In genomic region chr2:183057333-183057985, GRCh38 we compare ENCODE assay signal across 11 cellular contexts. TPM values are rescaled to one million over a fixed set of nuclear protein-coding genes. Genes with fewer than 3 reads are reported as not detected.
DNase-seq lines count a peak whose midpoint lies in the region; ATAC-seq and TF ChIP-seq lines count a peak whose summit lies in the region.
"Had no signal": no experiment of that assay in that cellular context is flagged by ENCODE, and none has a peak within 500 bp of the region (broad histone marks: within the 10 kb centered on the region; RNA-seq: fewer than 3 reads in every experiment).

No MANE protein-coding gene starts in this region.

- H3K4me1 Mint-ChIP-seq in activated CD4-positive, alpha-beta T cell treated with anti-CD3 and anti-CD28 coated beads, Interleukin-2, amount 10 ng/mL, durations not matched to agents 7 days and 5 days, result no peaks in the 10 kb centered on the region
- H3K4me1 Mint-ChIP-seq in H9, result peaks cover 8 to 9% of the 10 kb centered on the region in 2 experiments; a peak in 2 of 4 replicates

- peaks cover 26% of the 10 kb centered on the region for H3K27me3 Mint-ChIP-seq in activated CD4-positive, alpha-beta T cell treated with anti-CD3 and anti-CD28 coated beads, Interleukin-2, amount 10 ng/mL, durations not matched to agents 7 days and 5 days
- peaks cover 4% of the 10 kb centered on the region; the same call in 1 of the 2 replicates for H3K27me3 Mint-ChIP-seq in H9 (ENCODE audit: low read depth)

- H2BK5ac ChIP-seq in H9 (ENCODE audit: insufficient read length, low read length), result no peak overlapping the region

- no peak overlapping the region for H2BK12ac ChIP-seq in H9 (ENCODE audit: insufficient read length, low read depth, low read length)

- no peak overlapping the region for H3T11ph ChIP-seq in H9 (ENCODE audit: low read length)

- no peak overlapping the region for H3K14ac ChIP-seq in H9 (ENCODE audit: insufficient read depth, low read length)

- H3K36me3 ChIP-seq in smooth muscle cell (ENCODE audit: low read depth), result no peaks in the 10 kb centered on the region

- TF ChIP-seq CTCF in smooth muscle cell (IDR thresholded peaks at IDR 0.05; ENCODE audit: borderline replicate concordance, insufficient read depth, poor library complexity, severe bottlenecking) (no peak), H9 (conservative IDR thresholded peaks at IDR 0.05) (no peak)

- H3K79me2 ChIP-seq in smooth muscle cell (ENCODE audit: low read depth) (no peaks in the 10 kb centered on the region), H9 (ENCODE audit: insufficient read depth, low read length) (no peaks in the 10 kb centered on the region)

- no peaks in the 10 kb centered on the region for H3K36me3 Mint-ChIP-seq in activated CD4-positive, alpha-beta T cell treated with anti-CD3 and anti-CD28 coated beads, Interleukin-2, amount 10 ng/mL, durations not matched to agents 7 days and 5 days (ENCODE audit: low read depth)
- H3K36me3 Mint-ChIP-seq in H9 (ENCODE audit: insufficient read depth in 1 of 3, low read depth in 3 of 3), result peaks cover 0 to 5% (median 2%) of the 10 kb centered on the region in 3 experiments; a peak in 3 of 7 replicates

- H3K9me3 ChIP-seq in smooth muscle cell (replicated peaks; ENCODE audit: low read depth) (no peaks in the 10 kb centered on the region), H9 (ENCODE audit: control insufficient read depth, low read depth, low read length) (no peaks in the 10 kb centered on the region)

- H2BK20ac ChIP-seq in H9 (ENCODE audit: low read depth, low read length, poor library complexity, severe bottlenecking), result no peak overlapping the region

- no peak overlapping the region for H3K4me2 ChIP-seq in smooth muscle cell
- no peak overlapping the region for H3K4me2 ChIP-seq in H9 (ENCODE audit: insufficient read depth, insufficient read length, low read length)

- DNase-seq in smooth muscle cell (lab: John Stamatoyannopoulos, UW; ENCODE audit: unreplicated experiment) (no peak), cerebellar cortex (ENCODE audit: low spot score) (no peak), H9 (no peak), islet precursor cell (no peak)
- no peak for DNase-seq in activated CD4-positive, alpha-beta T cell treated with anti-CD3 and anti-CD28 coated beads, Interleukin-2, amount 10 ng/mL, durations not matched to agents 7 days and 5 days
- DNase-seq: activated naive CD4-positive, alpha-beta T cell treated with Interleukin-2 at 50 U/mL for 16 hours; effector CD4-positive, alpha-beta T cell; MV-4-11 had no signal

- peak; percentile 41 for ATAC-seq in GM19351 (IDR thresholded peaks at IDR 0.05; ENCODE audit: unreplicated experiment)
- ATAC-seq in HG02759 (IDR thresholded peaks at IDR 0.05; ENCODE audit: unreplicated experiment), result peak; percentile 47
- peak; percentile 26 for ATAC-seq in HG03469 (IDR thresholded peaks at IDR 0.05; ENCODE audit: unreplicated experiment)

- no peaks in the 10 kb centered on the region for H3K4me1 ChIP-seq in smooth muscle cell (ENCODE audit: low read depth)
- peaks cover 5% of the 10 kb centered on the region; the same call in 1 of the 2 replicates for H3K4me1 ChIP-seq in H9 (ENCODE audit: insufficient read depth, low read length)

- H3K4me3 Mint-ChIP-seq in activated CD4-positive, alpha-beta T cell treated with anti-CD3 and anti-CD28 coated beads, Interleukin-2, amount 10 ng/mL, durations not matched to agents 7 days and 5 days, result no peak overlapping the region
- no peak overlapping the region for H3K4me3 Mint-ChIP-seq in H9

- H3K9ac ChIP-seq in smooth muscle cell (ENCODE audit: low read depth), result no peak overlapping the region
- no peak overlapping the region for H3K9ac ChIP-seq in H9 (ENCODE audit: extremely low read depth, insufficient read length, low read length)

- H3K79me1 ChIP-seq in H9 (ENCODE audit: insufficient read depth, low read depth, low read length, poor library complexity, severe bottlenecking), result no peaks in the 10 kb centered on the region

- H4K5ac ChIP-seq in H9 (ENCODE audit: insufficient read length, low read depth, low read length), result no peak overlapping the region

- no peak overlapping the region for H3K27ac ChIP-seq in smooth muscle cell (ENCODE audit: low read depth)
- no peak overlapping the region for H3K27ac ChIP-seq in H9 (ENCODE audit: insufficient read length, low read depth, low read length)

- no peak overlapping the region for H2BK15ac ChIP-seq in H9 (ENCODE audit: low read depth, low read length)

- H3K4me3 ChIP-seq in smooth muscle cell, result no peak overlapping the region

- no peak overlapping the region for H4K91ac ChIP-seq in H9 (ENCODE audit: insufficient read length, low read depth, low read length)

- POLR2A ChIA-PET in activated CD4-positive, alpha-beta T cell treated with anti-CD3 and anti-CD28 coated beads, Interleukin-2, amount 10 ng/mL, durations not matched to agents 7 days and 5 days (lab: Charles Lee), result no interaction called here

- H4K8ac ChIP-seq in H9 (replicated peaks; ENCODE audit: insufficient read length, low read depth, low read length), result no peak overlapping the region

- H3K27ac Mint-ChIP-seq in activated CD4-positive, alpha-beta T cell treated with anti-CD3 and anti-CD28 coated beads, Interleukin-2, amount 10 ng/mL, durations not matched to agents 7 days and 5 days, result no peak overlapping the region
- no peak overlapping the region; a peak in 1 of 7 replicates for H3K27ac Mint-ChIP-seq in H9

- CTCF ChIA-PET in activated CD4-positive, alpha-beta T cell treated with anti-CD3 and anti-CD28 coated beads, Interleukin-2, amount 10 ng/mL, durations not matched to agents 7 days and 5 days (lab: Charles Lee), result interaction anchor here (0.7 kb wide), 1 partner anchor 36 kb away, joined by 4 read pairs; no protein-coding TSS in a partner anchor

- H2AK5ac ChIP-seq in H9 (ENCODE audit: insufficient read length, low read length), result no peak overlapping the region

- H3K27me3 ChIP-seq in smooth muscle cell (ENCODE audit: low read depth) (no peaks in the 10 kb centered on the region), H9 (ENCODE audit: insufficient read depth, low read length) (no peaks in the 10 kb centered on the region)

- H3K23me2 ChIP-seq in H9 (ENCODE audit: insufficient read length, low read depth, low read length, poor library complexity, severe bottlenecking), result no peaks in the 10 kb centered on the region

- H2BK120ac ChIP-seq in H9 (ENCODE audit: low read depth, low read length, poor library complexity, severe bottlenecking), result no peak overlapping the region

- no peak overlapping the region for H3K4ac ChIP-seq in H9 (ENCODE audit: low read depth, low read length)

- no peak overlapping the region for H3K23ac ChIP-seq in H9 (ENCODE audit: insufficient read length, low read depth, low read length)

- no peaks in the 10 kb centered on the region for H3K9me3 Mint-ChIP-seq in activated CD4-positive, alpha-beta T cell treated with anti-CD3 and anti-CD28 coated beads, Interleukin-2, amount 10 ng/mL, durations not matched to agents 7 days and 5 days
- H3K9me3 Mint-ChIP-seq in H9, result peaks cover 2 to 3% of the 10 kb centered on the region in 2 experiments; a peak in 3 of 5 replicates

- peak overlapping the region; percentile 64 for H2AFZ ChIP-seq in smooth muscle cell (ENCODE audit: low read depth)
- H2AFZ ChIP-seq in H9 (ENCODE audit: low read length), result no peak overlapping the region

- no peak overlapping the region for H3K56ac ChIP-seq in H9 (ENCODE audit: insufficient read length, low read depth, low read length)

- H3K18ac ChIP-seq in H9 (ENCODE audit: insufficient read length, low read depth, low read length), result no peak overlapping the region

- no peaks in the 10 kb centered on the region for H4K20me1 ChIP-seq in smooth muscle cell (ENCODE audit: low read depth)
- no peaks in the 10 kb centered on the region for H4K20me1 ChIP-seq in H9 (ENCODE audit: control insufficient read depth, insufficient read depth, insufficient read length)

- WGBS in smooth muscle cell (ENCODE audit: low lambda C conversion rate), result 94% methylated on average over 3 of the region's 3 CpGs
- WGBS in H9 (ENCODE audit: extremely low coverage, insufficient read length, low lambda C conversion rate), result no CpG with 5 or more reads among the region's 3 CpGs

- H3F3A ChIP-seq in smooth muscle cell (ENCODE audit: low read depth), result no peaks in the 10 kb centered on the region

RNA-seq across cellular contexts. Expression of gene NCKAP1, which starts 19.2 kb away (rescaled TPM):
- total RNA-seq in smooth muscle cell, result 209 and 210 TPM in 2 replicates
- polyA plus RNA-seq in smooth muscle cell, result 54.2 and 60.4 TPM in 2 replicates
- total RNA-seq in activated CD4-positive, alpha-beta T cell treated with anti-CD3 and anti-CD28 coated beads, Interleukin-2, amount 10 ng/mL, durations not matched to agents 7 days and 5 days, result under 1 TPM; 0.87 to 0.92 TPM
- total RNA-seq in H9 (2021), result 99.8 and 112 TPM in 2 replicates

RNA-seq across cellular contexts. Expression of gene DUSP19, which starts 21.1 kb away (rescaled TPM):
- total RNA-seq in smooth muscle cell (1.2 and 1.3 TPM in 2 replicates), H9 (2021) (1.2 and 1.8 TPM in 2 replicates)
- 0.47 and 0.70 TPM in 2 replicates for polyA plus RNA-seq in smooth muscle cell
- total RNA-seq in activated CD4-positive, alpha-beta T cell treated with anti-CD3 and anti-CD28 coated beads, Interleukin-2, amount 10 ng/mL, durations not matched to agents 7 days and 5 days, result 1 to 10 TPM in 1 of 2 experiments, under 1 TPM in 1; 0.92 to 1.6 TPM

Comparison
In these comparisons a context has a peak if more than half of its experiments do, and no peak if none do; other contexts are left out.
1. RNA of gene NCKAP1, which starts 19.2 kb away (total RNA-seq): 209 to 210 TPM in smooth muscle cell and 99.8 to 112 TPM in H9; 0.87 to 0.92 TPM in activated CD4-positive, alpha-beta T cell treated with anti-CD3 and anti-CD28 coated beads, Interleukin-2, amount 10 ng/mL, durations not matched to agents 7 days and 5 days; every median in the first group is over 10 times any median in the second.
2. Peak in every context shown above with its lines, with median percentiles within 50 percentile points of each other: ATAC-seq.